ENCODE assay signal across 18 cellular contexts in the genomic region with DNA sequence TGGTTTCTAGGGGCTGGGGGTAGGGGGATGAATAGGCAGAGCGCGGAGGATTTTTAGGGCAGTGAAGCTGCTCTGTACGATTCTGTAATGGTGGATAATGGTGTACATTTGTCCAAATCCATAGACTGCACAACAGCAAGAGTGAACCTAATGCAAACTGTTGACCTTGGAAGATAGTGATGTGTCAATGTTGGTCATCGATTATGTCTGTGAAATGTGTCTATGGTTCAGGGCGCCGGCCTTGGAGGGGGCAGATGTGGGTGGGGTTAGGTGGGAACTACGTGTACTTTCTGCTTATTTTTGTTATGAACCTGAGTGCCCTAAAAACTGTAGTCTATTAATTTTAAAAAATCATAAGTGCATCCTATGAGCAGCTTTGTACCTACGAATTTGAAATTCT.
DNase-seq lines count a peak whose midpoint lies in the region; ATAC-seq and TF ChIP-seq lines count a peak whose summit lies in the region.
"Had no signal": no experiment of that assay in that cellular context is flagged by ENCODE, and none has a peak within 500 bp of the region (broad histone marks: within the 10 kb centered on the region; RNA-seq: fewer than 3 reads in every experiment).

No MANE protein-coding gene starts in this region.

- no peak for ATAC-seq in natural killer cell treated with Interleukin-12 subunit alpha and Interleukin-12 subunit beta and Interleukin-15 and Interleukin-18, amount 100 ng/mL, for 72 hours
- no peak for ATAC-seq in natural killer cell
- no peak for ATAC-seq in upper lobe of right lung
- no peak for ATAC-seq in HG02885 (IDR thresholded peaks at IDR 0.05; ENCODE audit: poor library complexity, unreplicated experiment)
- ATAC-seq: A549, HCT116 had no signal

- no peaks in the 10 kb centered on the region for H3K27me3 Mint-ChIP-seq in natural killer cell treated with Interleukin-12 subunit alpha and Interleukin-12 subunit beta and Interleukin-15 and Interleukin-18, amount 100 ng/mL, for 72 hours
- H3K27me3 Mint-ChIP-seq in natural killer cell (ENCODE audit: low read depth in 2 of 2) (no peaks in the 10 kb centered on the region), osteocyte (ENCODE audit: unreplicated experiment) (no peaks in the 10 kb centered on the region)
- H3K27me3 Mint-ChIP-seq: CD4-positive, alpha-beta memory T cell had no signal

- H3K4me3 ChIP-seq in coronary artery: no peak overlapping the region
- no peak overlapping the region for H3K4me3 ChIP-seq in upper lobe of right lung
- H3K4me3 ChIP-seq: A549, GM23248 had no signal

- no peaks in the 10 kb centered on the region for H3K27me3 ChIP-seq in upper lobe of right lung

- H3K36me3 Mint-ChIP-seq in natural killer cell treated with Interleukin-12 subunit alpha and Interleukin-12 subunit beta and Interleukin-15 and Interleukin-18, amount 100 ng/mL, for 72 hours: peaks cover 4% of the 10 kb centered on the region
- H3K36me3 Mint-ChIP-seq in natural killer cell: peaks cover 6% of the 10 kb centered on the region
- H3K36me3 Mint-ChIP-seq in osteocyte (ENCODE audit: unreplicated experiment): peaks cover 3% of the 10 kb centered on the region
- H3K36me3 Mint-ChIP-seq: CD4-positive, alpha-beta memory T cell had no signal

- peak; percentile 10 for DNase-seq in natural killer cell treated with Interleukin-12 subunit alpha and Interleukin-12 subunit beta and Interleukin-15 and Interleukin-18, amount 100 ng/mL, for 72 hours (ENCODE audit: low spot score)
- DNase-seq in natural killer cell (no peak), coronary artery (ENCODE audit: low spot score) (peak; percentile 45), osteocyte (ENCODE audit: extremely low spot score, unreplicated experiment) (peak; percentile 38), upper lobe of right lung (peak; percentile 19), superior temporal gyrus (ENCODE audit: extremely low spot score) (no peak), A172 (ENCODE audit: low spot score) (no peak)
- DNase-seq: AML-193; CD4-positive, alpha-beta memory T cell; DMS153; DMS79; GDM1; GM23248; HFFc6 had no signal

- no peak overlapping the region for H3K27ac ChIP-seq in coronary artery
- H3K27ac ChIP-seq in upper lobe of right lung: no peak overlapping the region
- H3K27ac ChIP-seq: A549, C4-2B, GM23248 had no signal

- H3K4me1 Mint-ChIP-seq in natural killer cell treated with Interleukin-12 subunit alpha and Interleukin-12 subunit beta and Interleukin-15 and Interleukin-18, amount 100 ng/mL, for 72 hours (ENCODE audit: low read depth in 2 of 2): no peaks in the 10 kb centered on the region
- H3K4me1 Mint-ChIP-seq in natural killer cell (no peaks in the 10 kb centered on the region), osteocyte (ENCODE audit: unreplicated experiment) (no peaks in the 10 kb centered on the region)
- H3K4me1 Mint-ChIP-seq: CD4-positive, alpha-beta memory T cell had no signal

- H3K9me3 ChIP-seq in upper lobe of right lung: peaks cover 5% of the 10 kb centered on the region
- H3K9me3 ChIP-seq: A549 had no signal

- H3K4me1 ChIP-seq in upper lobe of right lung: no peaks in the 10 kb centered on the region
- H3K4me1 ChIP-seq: A549 had no signal

- no peaks in the 10 kb centered on the region for H3K9me3 Mint-ChIP-seq in natural killer cell treated with Interleukin-12 subunit alpha and Interleukin-12 subunit beta and Interleukin-15 and Interleukin-18, amount 100 ng/mL, for 72 hours
- peaks cover 0 to 3% of the 10 kb centered on the region in 2 donors for H3K9me3 Mint-ChIP-seq in natural killer cell
- peaks cover 39% of the 10 kb centered on the region for H3K9me3 Mint-ChIP-seq in osteocyte (ENCODE audit: unreplicated experiment)

- TF ChIP-seq CTCF in natural killer cell (IDR thresholded peaks at IDR 0.05): no peak
- TF ChIP-seq CTCF in coronary artery (IDR thresholded peaks at IDR 0.05): no peak
- TF ChIP-seq CTCF in osteocyte (IDR thresholded peaks at IDR 0.05): no peak
- no peak for TF ChIP-seq CTCF in upper lobe of right lung (IDR thresholded peaks at IDR 0.05)

- intact Hi-C loops in natural killer cell (cut with micrococcal nuclease) (no loop called here), upper lobe of right lung (cut with DNase I) (no loop called here)

- H3K36me3 ChIP-seq in upper lobe of right lung: no peaks in the 10 kb centered on the region

- no peak overlapping the region for H3K27ac Mint-ChIP-seq in natural killer cell treated with Interleukin-12 subunit alpha and Interleukin-12 subunit beta and Interleukin-15 and Interleukin-18, amount 100 ng/mL, for 72 hours
- no peak overlapping the region for H3K27ac Mint-ChIP-seq in natural killer cell
- no peak overlapping the region for H3K27ac Mint-ChIP-seq in osteocyte (ENCODE audit: unreplicated experiment)
- H3K27ac Mint-ChIP-seq: CD4-positive, alpha-beta memory T cell; HFFc6 had no signal

- no peak overlapping the region for H3K4me3 Mint-ChIP-seq in natural killer cell treated with Interleukin-12 subunit alpha and Interleukin-12 subunit beta and Interleukin-15 and Interleukin-18, amount 100 ng/mL, for 72 hours
- H3K4me3 Mint-ChIP-seq in natural killer cell (no peak overlapping the region), osteocyte (ENCODE audit: unreplicated experiment) (no peak overlapping the region)
- H3K4me3 Mint-ChIP-seq: CD4-positive, alpha-beta memory T cell; HFFc6 had no signal

Comparison
In these comparisons a context has a peak if more than half of its experiments do, and no peak if none do; other contexts are left out.
1. DNase-seq: peak in natural killer cell treated with Interleukin-12 subunit alpha and Interleukin-12 subunit beta and Interleukin-15 and Interleukin-18, amount 100 ng/mL, for 72 hours (single experiment), coronary artery (single experiment), osteocyte (single experiment) and upper lobe of right lung (single experiment); none in natural killer cell (single experiment), superior temporal gyrus (single experiment) and A172 (single experiment).